Comparison of ENCODE assay signal across 1 cellular context in the genomic region with DNA sequence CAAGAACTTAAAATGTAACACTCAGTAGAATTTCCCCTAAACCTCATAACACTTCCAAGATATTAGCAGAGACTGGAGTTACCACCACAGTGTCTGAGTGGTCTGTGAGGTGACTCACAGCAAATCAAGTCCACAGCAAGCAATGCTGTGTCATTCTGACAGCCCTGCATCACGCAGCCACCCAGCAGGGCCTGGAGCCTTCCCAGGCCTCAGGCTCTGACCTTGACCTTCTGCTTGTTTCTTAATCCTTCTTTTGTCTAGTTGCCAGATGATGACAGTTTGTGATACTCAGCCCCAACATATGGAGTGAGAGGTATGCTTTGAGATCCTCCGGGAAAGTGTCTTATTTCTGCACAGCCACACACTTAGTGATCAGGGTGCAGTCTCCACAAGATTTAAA.
A peak's percentile ranks its signal among the peaks of the same experiment; 100 is the strongest.
TF ChIP-seq lines count a peak whose summit lies in the region.

No MANE protein-coding gene starts in this region.

TF ChIP-seq in SK-N-SH, 30 proteins besides CTCF, POLR2A, EP300 and RAD21 (continued from another document):
- TF ChIP-seq, protein P1, sequence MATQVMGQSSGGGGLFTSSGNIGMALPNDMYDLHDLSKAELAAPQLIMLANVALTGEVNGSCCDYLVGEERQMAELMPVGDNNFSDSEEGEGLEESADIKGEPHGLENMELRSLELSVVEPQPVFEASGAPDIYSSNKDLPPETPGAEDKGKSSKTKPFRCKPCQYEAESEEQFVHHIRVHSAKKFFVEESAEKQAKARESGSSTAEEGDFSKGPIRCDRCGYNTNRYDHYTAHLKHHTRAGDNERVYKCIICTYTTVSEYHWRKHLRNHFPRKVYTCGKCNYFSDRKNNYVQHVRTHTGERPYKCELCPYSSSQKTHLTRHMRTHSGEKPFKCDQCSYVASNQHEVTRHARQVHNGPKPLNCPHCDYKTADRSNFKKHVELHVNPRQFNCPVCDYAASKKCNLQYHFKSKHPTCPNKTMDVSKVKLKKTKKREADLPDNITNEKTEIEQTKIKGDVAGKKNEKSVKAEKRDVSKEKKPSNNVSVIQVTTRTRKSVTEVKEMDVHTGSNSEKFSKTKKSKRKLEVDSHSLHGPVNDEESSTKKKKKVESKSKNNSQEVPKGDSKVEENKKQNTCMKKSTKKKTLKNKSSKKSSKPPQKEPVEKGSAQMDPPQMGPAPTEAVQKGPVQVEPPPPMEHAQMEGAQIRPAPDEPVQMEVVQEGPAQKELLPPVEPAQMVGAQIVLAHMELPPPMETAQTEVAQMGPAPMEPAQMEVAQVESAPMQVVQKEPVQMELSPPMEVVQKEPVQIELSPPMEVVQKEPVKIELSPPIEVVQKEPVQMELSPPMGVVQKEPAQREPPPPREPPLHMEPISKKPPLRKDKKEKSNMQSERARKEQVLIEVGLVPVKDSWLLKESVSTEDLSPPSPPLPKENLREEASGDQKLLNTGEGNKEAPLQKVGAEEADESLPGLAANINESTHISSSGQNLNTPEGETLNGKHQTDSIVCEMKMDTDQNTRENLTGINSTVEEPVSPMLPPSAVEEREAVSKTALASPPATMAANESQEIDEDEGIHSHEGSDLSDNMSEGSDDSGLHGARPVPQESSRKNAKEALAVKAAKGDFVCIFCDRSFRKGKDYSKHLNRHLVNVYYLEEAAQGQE (IDR thresholded peaks at IDR 0.05; ENCODE audit: low read depth, low read length), result no peak
- TF ChIP-seq JUND (IDR thresholded peaks at IDR 0.05) (peak; percentile 76), YY1 (IDR thresholded peaks at IDR 0.05; ENCODE audit: low read depth) (no peak), SMC3 (IDR thresholded peaks at IDR 0.05; ENCODE audit: low read depth, low read length) (no peak), SIN3A (IDR thresholded peaks at IDR 0.05; ENCODE audit: borderline replicate concordance, low read depth, low read length) (peak; percentile 50; the same call in 1 of the 2 replicates), TEAD4 (IDR thresholded peaks at IDR 0.05; ENCODE audit: borderline replicate concordance, insufficient read depth) (peak; percentile 59; the same call in 1 of the 2 replicates), MXI1 (IDR thresholded peaks at IDR 0.05; ENCODE audit: low read depth, low read length) (no peak), RFX5 (IDR thresholded peaks at IDR 0.05; ENCODE audit: low read length) (no peak), CHD2 (IDR thresholded peaks at IDR 0.05; ENCODE audit: low read length, partially characterized antibody) (no peak)
- TF ChIP-seq, protein P2, sequence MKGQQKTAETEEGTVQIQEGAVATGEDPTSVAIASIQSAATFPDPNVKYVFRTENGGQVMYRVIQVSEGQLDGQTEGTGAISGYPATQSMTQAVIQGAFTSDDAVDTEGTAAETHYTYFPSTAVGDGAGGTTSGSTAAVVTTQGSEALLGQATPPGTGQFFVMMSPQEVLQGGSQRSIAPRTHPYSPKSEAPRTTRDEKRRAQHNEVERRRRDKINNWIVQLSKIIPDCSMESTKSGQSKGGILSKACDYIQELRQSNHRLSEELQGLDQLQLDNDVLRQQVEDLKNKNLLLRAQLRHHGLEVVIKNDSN (IDR thresholded peaks at IDR 0.05; ENCODE audit: borderline replicate concordance, low read depth), result no peak
- TF ChIP-seq, protein P3, sequence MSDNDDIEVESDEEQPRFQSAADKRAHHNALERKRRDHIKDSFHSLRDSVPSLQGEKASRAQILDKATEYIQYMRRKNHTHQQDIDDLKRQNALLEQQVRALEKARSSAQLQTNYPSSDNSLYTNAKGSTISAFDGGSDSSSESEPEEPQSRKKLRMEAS (IDR thresholded peaks at IDR 0.05; ENCODE audit: low read depth), result peak; percentile 85
- TF ChIP-seq, protein P4, sequence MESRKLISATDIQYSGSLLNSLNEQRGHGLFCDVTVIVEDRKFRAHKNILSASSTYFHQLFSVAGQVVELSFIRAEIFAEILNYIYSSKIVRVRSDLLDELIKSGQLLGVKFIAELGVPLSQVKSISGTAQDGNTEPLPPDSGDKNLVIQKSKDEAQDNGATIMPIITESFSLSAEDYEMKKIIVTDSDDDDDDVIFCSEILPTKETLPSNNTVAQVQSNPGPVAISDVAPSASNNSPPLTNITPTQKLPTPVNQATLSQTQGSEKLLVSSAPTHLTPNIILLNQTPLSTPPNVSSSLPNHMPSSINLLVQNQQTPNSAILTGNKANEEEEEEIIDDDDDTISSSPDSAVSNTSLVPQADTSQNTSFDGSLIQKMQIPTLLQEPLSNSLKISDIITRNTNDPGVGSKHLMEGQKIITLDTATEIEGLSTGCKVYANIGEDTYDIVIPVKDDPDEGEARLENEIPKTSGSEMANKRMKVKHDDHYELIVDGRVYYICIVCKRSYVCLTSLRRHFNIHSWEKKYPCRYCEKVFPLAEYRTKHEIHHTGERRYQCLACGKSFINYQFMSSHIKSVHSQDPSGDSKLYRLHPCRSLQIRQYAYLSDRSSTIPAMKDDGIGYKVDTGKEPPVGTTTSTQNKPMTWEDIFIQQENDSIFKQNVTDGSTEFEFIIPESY (IDR thresholded peaks at IDR 0.05; ENCODE audit: borderline replicate concordance, low read depth), result no peak
